8 cellular contexts compared by ENCODE assay signal in the genomic region with DNA sequence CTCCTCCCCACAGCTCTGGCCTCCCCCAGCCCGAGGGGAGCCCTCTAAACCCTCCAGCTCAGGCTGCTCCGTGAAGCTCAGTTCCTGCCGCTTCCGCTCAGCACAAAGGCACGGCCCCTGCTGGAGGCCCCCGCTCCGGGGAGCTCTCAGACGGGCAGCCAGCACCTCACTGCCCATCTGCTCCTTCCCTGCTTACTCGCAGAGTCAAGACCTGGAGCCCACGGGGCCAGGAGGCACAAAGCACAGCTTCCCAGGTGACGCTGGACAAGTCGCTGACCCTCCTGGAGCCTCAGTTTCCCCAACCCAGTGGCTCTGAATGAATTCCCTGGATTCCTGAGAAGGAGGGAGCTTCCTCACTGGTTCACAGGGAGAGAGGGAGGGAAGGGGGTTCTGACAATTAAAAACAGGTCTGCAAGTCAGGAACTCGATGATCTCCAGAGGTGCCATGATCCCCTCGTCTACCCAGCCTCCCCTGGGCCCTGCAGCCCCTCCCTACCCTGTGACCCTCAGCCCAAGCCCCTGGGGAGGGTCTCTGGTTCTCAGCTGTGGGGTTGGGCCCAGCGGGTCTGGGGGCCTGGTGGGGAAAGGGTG. TPM values are rescaled to one million over a fixed set of nuclear protein-coding genes. Genes with fewer than 3 reads are reported as not detected.
DNase-seq lines count a peak whose midpoint lies in the region; ATAC-seq, FAIRE-seq and TF ChIP-seq lines count a peak whose summit lies in the region.

No MANE protein-coding gene starts in this region.

- in situ Hi-C loops in astrocyte of the cerebellum (cut with HindIII; ENCODE audit: low sequenced_read_pairs), result no loop called here

- H3K4me3 ChIP-seq in GM12864 (ENCODE audit: low read depth, low read length) (peak overlapping the region; percentile 62), astrocyte of the cerebellum (ENCODE audit: low read depth, low read length) (no peak overlapping the region), upper lobe of right lung (no peak overlapping the region)

- FAIRE-seq in frontal cortex (lab: Jason Lieb, UNC), result no peak

- no peaks in the 10 kb centered on the region for H3K9me3 ChIP-seq in upper lobe of right lung

- intact Hi-C loops in upper lobe of right lung (cut with DNase I), result no loop called here

- peak overlapping the region; percentile 71 for H3K27ac ChIP-seq in upper lobe of right lung

- ATAC-seq in upper lobe of right lung, result no peak
- no peak for ATAC-seq in GM18873 (IDR thresholded peaks at IDR 0.05; ENCODE audit: low FRiP score, unreplicated experiment)

- H3K27me3 ChIP-seq in upper lobe of right lung, result no peaks in the 10 kb centered on the region

- DNase-seq in GM12864 (ENCODE audit: low read depth) (no peak), NCI-H69 (lab: John Stamatoyannopoulos, UW) (peak; percentile 44), astrocyte of the cerebellum (ENCODE audit: low read depth) (no peak), left kidney (ENCODE audit: low read depth, low spot score) (peak; percentile 91), upper lobe of right lung (no peak), frontal cortex (ENCODE audit: low spot score in 2 of 2) (no peak), DMS153 (lab: John Stamatoyannopoulos, UW) (no peak)

- H3K36me3 ChIP-seq in upper lobe of right lung, result no peaks in the 10 kb centered on the region

- peaks cover 51% of the 10 kb centered on the region for H3K4me1 ChIP-seq in upper lobe of right lung

- TF ChIP-seq CTCF in GM12864 (IDR thresholded peaks at IDR 0.05; ENCODE audit: low read depth, low read length, missing control alignments), result peak; percentile 12
- TF ChIP-seq CTCF in astrocyte of the cerebellum (IDR thresholded peaks at IDR 0.05; ENCODE audit: low read depth, low read length, missing control alignments), result peak; percentile 26
- TF ChIP-seq CTCF in upper lobe of right lung (IDR thresholded peaks at IDR 0.05), result no peak

RNA-seq across cellular contexts. Expression of a gene that starts 36.2 kb away (rescaled TPM):
- total RNA-seq in upper lobe of right lung (34.6 TPM), frontal cortex (31.0 TPM)

Comparison
In these comparisons a context has a peak if more than half of its experiments do, and no peak if none do; other contexts are left out.
1. DNase-seq: peak in NCI-H69 (single experiment) and left kidney (single experiment); none in GM12864 (single experiment), astrocyte of the cerebellum (single experiment), upper lobe of right lung (single experiment), frontal cortex (0 of 2) and DMS153 (single experiment).